In the genomic region with DNA sequence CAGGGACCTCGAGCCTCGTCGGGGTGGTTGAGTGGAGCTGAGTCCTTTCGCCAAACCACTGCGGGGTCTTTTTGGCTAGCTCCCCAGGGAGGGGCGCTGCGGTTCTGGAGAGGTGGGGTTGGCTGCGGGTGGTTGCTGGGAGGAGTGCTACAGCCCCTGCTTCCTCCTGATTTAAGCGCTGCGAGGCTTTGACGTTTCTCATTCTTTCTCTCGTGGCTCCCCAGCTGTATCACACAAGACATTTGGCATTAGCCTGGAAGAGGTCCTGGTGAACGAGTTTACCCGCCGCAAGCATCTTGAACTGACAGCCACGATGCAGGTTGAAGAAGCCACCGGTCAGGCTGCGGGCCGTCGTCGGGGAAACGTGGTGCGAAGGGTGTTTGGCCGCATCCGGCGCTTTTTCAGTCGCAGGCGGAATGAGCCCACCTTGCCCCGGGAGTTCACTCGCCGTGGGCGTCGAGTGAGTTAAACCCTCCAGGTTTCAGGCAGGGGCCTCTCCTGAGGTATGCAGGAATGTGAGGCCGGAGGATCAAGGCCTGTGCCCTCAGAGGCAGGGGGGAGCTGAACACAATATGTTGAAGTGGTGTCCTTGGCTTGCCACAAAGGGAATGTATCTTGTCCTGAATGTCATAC, we compare ENCODE assay signal across 24 cellular contexts. TPM values are rescaled to one million over a fixed set of nuclear protein-coding genes. Genes with fewer than 3 reads are reported as not detected.
"Had no signal": no experiment of that assay in that cellular context is flagged by ENCODE, and none has a peak within 500 bp of the region (broad histone marks: within the 10 kb centered on the region; RNA-seq: fewer than 3 reads in every experiment).

No MANE protein-coding gene starts in this region.

- H3K27ac ChIP-seq: ascending aorta, breast epithelium, esophagus muscularis mucosa, gastroesophageal sphincter, neutrophil, parathyroid adenoma, sigmoid colon, thoracic aorta, upper lobe of right lung had no signal

- H3K9ac ChIP-seq: parathyroid adenoma had no signal

- H3K4me3 Mint-ChIP-seq: activated CD4-positive, alpha-beta T cell treated with anti-CD3 and anti-CD28 coated beads, Interleukin-2, amount 10 ng/mL, durations not matched to agents 24 days and 14 days; activated CD8-positive, alpha-beta T cell treated with anti-CD3 and anti-CD28 coated beads, Interleukin-2, amount 10 ng/mL, durations not matched to agents 7 days and 5 days; activated naive CD4-positive, alpha-beta T cell treated with anti-CD3 and anti-CD28 coated beads, Interleukin-2, amount 50 U/mL, for 24 hours; activated T-cell treated with anti-CD3 and anti-CD28 coated beads, Interleukin-2, amount 50 U/mL, for 4 hours; naive B cell; stimulated activated naive B cell treated with anti-CD40 and anti-IgM and Interleukin-4, amounts not matched to agents 10 μg/mL and 1 μg/mL and 100 μg/mL, for 72 hours had no signal

- H3K27ac Mint-ChIP-seq: activated CD4-positive, alpha-beta T cell treated with anti-CD3 and anti-CD28 coated beads, Interleukin-2, amount 10 ng/mL, durations not matched to agents 24 days and 14 days; activated naive CD4-positive, alpha-beta T cell treated with anti-CD3 and anti-CD28 coated beads, Interleukin-2, amount 50 U/mL, for 24 hours; naive B cell; stimulated activated naive B cell treated with anti-CD40 and anti-IgM and Interleukin-4, amounts not matched to agents 10 μg/mL and 1 μg/mL and 100 μg/mL, for 72 hours had no signal

- H3K79me2 ChIP-seq: parathyroid adenoma had no signal

- H3K9me3 Mint-ChIP-seq: activated CD4-positive, alpha-beta T cell treated with anti-CD3 and anti-CD28 coated beads, Interleukin-2, amount 10 ng/mL, durations not matched to agents 24 days and 14 days; activated naive CD4-positive, alpha-beta T cell treated with anti-CD3 and anti-CD28 coated beads, Interleukin-2, amount 50 U/mL, for 24 hours; activated T-cell treated with anti-CD3 and anti-CD28 coated beads, Interleukin-2, amount 50 U/mL, for 4 hours had no signal

- DNase-seq: activated CD4-positive, alpha-beta T cell treated with anti-CD3 and anti-CD28 coated beads, Interleukin-2, amount 10 ng/mL, durations not matched to agents 24 days and 14 days; activated CD8-positive, alpha-beta T cell treated with anti-CD3 and anti-CD28 coated beads, Interleukin-2, amount 10 ng/mL, durations not matched to agents 7 days and 5 days; activated T-cell treated with anti-CD3 and anti-CD28 coated beads, Interleukin-2, amount 50 U/mL, for 4 hours; cerebellar nuclear complex; effector CD8-positive, alpha-beta T cell; kidney glomerular epithelial cell; left ventricle myocardium superior; mucosa of descending colon; naive B cell; sigmoid colon; stimulated activated naive B cell treated with anti-CD40 and anti-IgM and Interleukin-4, amounts not matched to agents 10 μg/mL and 1 μg/mL and 100 μg/mL, for 72 hours; T1000; upper lobe of right lung had no signal

- H3K36me3 ChIP-seq: ascending aorta, breast epithelium, esophagus muscularis mucosa, gastroesophageal sphincter, neutrophil, sigmoid colon, thoracic aorta, upper lobe of right lung had no signal

- H3K4me1 ChIP-seq: ascending aorta, breast epithelium, esophagus muscularis mucosa, gastroesophageal sphincter, parathyroid adenoma, sigmoid colon, upper lobe of right lung had no signal

- H3K4me3 ChIP-seq: ascending aorta, breast epithelium, esophagus muscularis mucosa, gastroesophageal sphincter, mucosa of descending colon, sigmoid colon, thoracic aorta, upper lobe of right lung had no signal

- H3K9me3 ChIP-seq: ascending aorta, breast epithelium, esophagus muscularis mucosa, gastroesophageal sphincter, mucosa of descending colon, neutrophil, sigmoid colon, thoracic aorta, upper lobe of right lung had no signal

- H3K4me1 Mint-ChIP-seq: activated CD4-positive, alpha-beta T cell treated with anti-CD3 and anti-CD28 coated beads, Interleukin-2, amount 10 ng/mL, durations not matched to agents 24 days and 14 days; activated naive CD4-positive, alpha-beta T cell treated with anti-CD3 and anti-CD28 coated beads, Interleukin-2, amount 50 U/mL, for 24 hours had no signal

- H3K36me3 Mint-ChIP-seq: activated naive CD4-positive, alpha-beta T cell treated with anti-CD3 and anti-CD28 coated beads, Interleukin-2, amount 50 U/mL, for 24 hours had no signal

- H2AFZ ChIP-seq: parathyroid adenoma had no signal

- H3K27me3 ChIP-seq: ascending aorta, upper lobe of right lung had no signal

- ATAC-seq: activated CD8-positive, alpha-beta T cell treated with anti-CD3 and anti-CD28 coated beads, Interleukin-2, amount 10 ng/mL, durations not matched to agents 7 days and 5 days; activated T-cell treated with anti-CD3 and anti-CD28 coated beads, Interleukin-2, amount 50 U/mL, for 4 hours; gastroesophageal sphincter; left ventricle myocardium superior; mucosa of descending colon; stimulated activated naive B cell treated with anti-CD40 and anti-IgM and Interleukin-4, amounts not matched to agents 10 μg/mL and 1 μg/mL and 100 μg/mL, for 72 hours; upper lobe of right lung had no signal

RNA-seq across cellular contexts. Expression of a gene that starts 25.5 kb away (rescaled TPM):
- total RNA-seq: activated CD4-positive, alpha-beta T cell treated with anti-CD3 and anti-CD28 coated beads, Interleukin-2, amount 10 ng/mL, durations not matched to agents 24 days and 14 days; activated CD8-positive, alpha-beta T cell treated with anti-CD3 and anti-CD28 coated beads, Interleukin-2, amount 10 ng/mL, durations not matched to agents 7 days and 5 days; activated T-cell treated with anti-CD3 and anti-CD28 coated beads, Interleukin-2, amount 50 U/mL, for 4 hours; ascending aorta; endothelial cell of umbilical vein; left ventricle myocardium superior; sigmoid colon; T-helper 1 cell treated with Interleukin-12 subunit alpha and Interleukin-12 subunit beta and Interleukin-4 antibody, amounts not matched to agents 30 ng/mL and 1 ng/mL, for 36 hours; thoracic aorta; upper lobe of right lung had no signal
- polyA plus RNA-seq: adipose tissue, endothelial cell of umbilical vein had no signal
